In the genomic region with DNA sequence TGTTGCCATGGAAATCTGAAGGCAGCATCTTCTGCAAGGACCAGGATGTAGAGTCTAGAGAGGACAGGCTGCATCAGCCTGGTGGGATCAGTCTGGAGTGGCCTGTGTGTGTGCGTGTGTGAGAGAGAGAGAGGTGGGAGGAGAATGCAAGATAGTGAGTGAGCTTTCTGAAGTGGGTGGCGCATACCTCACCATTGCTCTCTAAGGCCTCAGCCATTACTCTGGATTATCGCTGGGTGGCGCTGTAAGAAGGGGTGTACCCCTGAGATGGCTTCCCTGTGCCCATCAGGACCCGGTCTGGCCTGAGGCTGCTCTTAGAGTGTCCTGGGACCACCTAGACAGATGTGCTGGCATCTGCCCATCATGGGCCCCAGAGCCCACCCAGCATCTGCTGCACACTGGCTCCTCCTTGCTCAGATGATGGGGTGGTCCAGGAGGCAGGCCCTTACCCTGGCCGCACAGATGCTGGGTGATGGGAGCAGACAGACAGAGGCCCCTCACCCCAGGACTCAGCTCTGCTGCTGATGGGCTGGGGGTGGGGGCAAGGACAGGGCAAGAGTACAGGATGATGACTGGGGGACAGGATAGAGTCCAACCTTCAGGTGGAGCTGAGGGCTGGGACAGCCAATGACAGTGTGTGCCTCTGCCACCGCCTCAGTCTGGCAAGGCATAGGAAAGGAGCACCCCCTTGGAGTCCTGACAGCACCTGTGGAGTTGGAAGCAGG, we compare ENCODE assay signal across 14 cellular contexts. TPM values are rescaled to one million over a fixed set of nuclear protein-coding genes. Genes with fewer than 3 reads are reported as not detected.
DNase-seq lines count a peak whose midpoint lies in the region; ATAC-seq and TF ChIP-seq lines count a peak whose summit lies in the region.
"Had no signal": no experiment of that assay in that cellular context is flagged by ENCODE, and none has a peak within 500 bp of the region (broad histone marks: within the 10 kb centered on the region; RNA-seq: fewer than 3 reads in every experiment).

No MANE protein-coding gene starts in this region.

- no peak overlapping the region for H3K4me3 Mint-ChIP-seq in activated CD8-positive, alpha-beta memory T cell treated with anti-CD3 and anti-CD28 coated beads, Interleukin-2, amount 10 ng/mL, durations not matched to agents 7 days and 5 days
- no peak overlapping the region for H3K4me3 Mint-ChIP-seq in stimulated activated memory B cell treated with anti-CD40 and anti-IgM and Interleukin-4, amounts not matched to agents 10 μg/mL and 1 μg/mL and 100 μg/mL, for 72 hours
- H3K4me3 Mint-ChIP-seq: memory B cell had no signal

- H3K4me3 ChIP-seq in WERI-Rb-1 (ENCODE audit: low read depth, low read length) (no peak overlapping the region), dorsolateral prefrontal cortex (no peak overlapping the region)
- H3K4me3 ChIP-seq: heart right ventricle, prostate gland had no signal

- peaks cover 5% of the 10 kb centered on the region for H3K4me1 Mint-ChIP-seq in activated CD8-positive, alpha-beta memory T cell treated with anti-CD3 and anti-CD28 coated beads, Interleukin-2, amount 10 ng/mL, durations not matched to agents 7 days and 5 days
- no peaks in the 10 kb centered on the region for H3K4me1 Mint-ChIP-seq in stimulated activated memory B cell treated with anti-CD40 and anti-IgM and Interleukin-4, amounts not matched to agents 10 μg/mL and 1 μg/mL and 100 μg/mL, for 72 hours
- H3K4me1 Mint-ChIP-seq: memory B cell had no signal

- DNase-seq in activated CD8-positive, alpha-beta memory T cell treated with anti-CD3 and anti-CD28 coated beads, Interleukin-2, amount 10 ng/mL, durations not matched to agents 7 days and 5 days, result peak; percentile 31
- DNase-seq in activated CD8-positive, alpha-beta memory T cell treated with anti-CD3 and anti-CD28 coated beads for 24 hours, result no peak
- no peak for DNase-seq in WERI-Rb-1
- peak; percentile 72 for DNase-seq in iPS-NIHi11 (ENCODE audit: low spot score)
- DNase-seq in NCI-H2227 (lab: John Stamatoyannopoulos, UW; ENCODE audit: unreplicated experiment), result no peak
- DNase-seq in activated CD4-positive, alpha-beta T cell treated with anti-CD3 and anti-CD28 coated beads, Interleukin-2, amount 50 U/mL, for 48 hours, result no peak
- DNase-seq in dorsolateral prefrontal cortex, result no peak
- DNase-seq: EL; heart right ventricle; NCI-H146; NK-92 treated with Interleukin-12 subunit alpha and Interleukin-12 subunit beta, amount 100 ng/mL, for 24 hours had no signal

- TF ChIP-seq CTCF in WERI-Rb-1 (IDR thresholded peaks at IDR 0.05; ENCODE audit: low read depth, low read length), result peak; percentile 47
- peak in 10 of 56 donors; percentile 5 to 34 (median 22) for TF ChIP-seq CTCF in dorsolateral prefrontal cortex (IDR thresholded peaks at IDR 0.05 in 54 of 56, conservative IDR thresholded peaks at IDR 0.05 in 2 of 56; ENCODE audit: low read depth in 1 of 56, partially characterized antibody in 56 of 56)

- intact Hi-C loops in dorsolateral prefrontal cortex (cut with DNase I), result no loop called here

- no peaks in the 10 kb centered on the region for H3K9me3 ChIP-seq in WERI-Rb-1 (ENCODE audit: severe bottlenecking)
- H3K9me3 ChIP-seq: heart right ventricle, prostate gland had no signal

- CTCF ChIA-PET in activated CD8-positive, alpha-beta memory T cell treated with anti-CD3 and anti-CD28 coated beads, Interleukin-2, amount 10 ng/mL, durations not matched to agents 7 days and 5 days (lab: Charles Lee), result no interaction called here

- no peak overlapping the region for H3K27ac Mint-ChIP-seq in activated CD8-positive, alpha-beta memory T cell treated with anti-CD3 and anti-CD28 coated beads, Interleukin-2, amount 10 ng/mL, durations not matched to agents 7 days and 5 days
- H3K27ac Mint-ChIP-seq in stimulated activated memory B cell treated with anti-CD40 and anti-IgM and Interleukin-4, amounts not matched to agents 10 μg/mL and 1 μg/mL and 100 μg/mL, for 72 hours, result no peak overlapping the region
- H3K27ac Mint-ChIP-seq: memory B cell had no signal

- H3K36me3 ChIP-seq in WERI-Rb-1, result no peaks in the 10 kb centered on the region
- H3K36me3 ChIP-seq: heart right ventricle, prostate gland had no signal

- ATAC-seq in activated CD8-positive, alpha-beta memory T cell treated with anti-CD3 and anti-CD28 coated beads, Interleukin-2, amount 10 ng/mL, durations not matched to agents 7 days and 5 days, result no peak
- ATAC-seq in stimulated activated memory B cell treated with anti-CD40 and anti-IgM and Interleukin-4, amounts not matched to agents 10 μg/mL and 1 μg/mL and 100 μg/mL, for 72 hours, result peak; percentile 28

- H3K27ac ChIP-seq in WERI-Rb-1 (no peak overlapping the region), dorsolateral prefrontal cortex (peak overlapping the region in 2 of 59 donors; percentile 14 to 18)
- H3K27ac ChIP-seq: heart right ventricle, prostate gland had no signal

- no peaks in the 10 kb centered on the region for H3K9me3 Mint-ChIP-seq in activated CD8-positive, alpha-beta memory T cell treated with anti-CD3 and anti-CD28 coated beads, Interleukin-2, amount 10 ng/mL, durations not matched to agents 7 days and 5 days (ENCODE audit: low read depth)
- no peaks in the 10 kb centered on the region for H3K9me3 Mint-ChIP-seq in stimulated activated memory B cell treated with anti-CD40 and anti-IgM and Interleukin-4, amounts not matched to agents 10 μg/mL and 1 μg/mL and 100 μg/mL, for 72 hours
- H3K9me3 Mint-ChIP-seq: memory B cell had no signal

- H3K36me3 Mint-ChIP-seq in activated CD8-positive, alpha-beta memory T cell treated with anti-CD3 and anti-CD28 coated beads, Interleukin-2, amount 10 ng/mL, durations not matched to agents 7 days and 5 days, result no peaks in the 10 kb centered on the region
- no peaks in the 10 kb centered on the region for H3K36me3 Mint-ChIP-seq in stimulated activated memory B cell treated with anti-CD40 and anti-IgM and Interleukin-4, amounts not matched to agents 10 μg/mL and 1 μg/mL and 100 μg/mL, for 72 hours

- H3K27me3 Mint-ChIP-seq in activated CD8-positive, alpha-beta memory T cell treated with anti-CD3 and anti-CD28 coated beads, Interleukin-2, amount 10 ng/mL, durations not matched to agents 7 days and 5 days, result peaks cover 7% of the 10 kb centered on the region
- H3K27me3 Mint-ChIP-seq in stimulated activated memory B cell treated with anti-CD40 and anti-IgM and Interleukin-4, amounts not matched to agents 10 μg/mL and 1 μg/mL and 100 μg/mL, for 72 hours, result peaks cover 39% of the 10 kb centered on the region

- no peaks in the 10 kb centered on the region for H3K27me3 ChIP-seq in WERI-Rb-1 (ENCODE audit: insufficient read depth, low read depth, severe bottlenecking)
- H3K27me3 ChIP-seq in dorsolateral prefrontal cortex, result no peaks in the 10 kb centered on the region
- H3K27me3 ChIP-seq: heart right ventricle had no signal

RNA-seq across cellular contexts. Expression of gene TUB, which starts 25.7 kb away (rescaled TPM):
- under 1 TPM; 0.07 to 0.09 TPM for total RNA-seq in activated CD8-positive, alpha-beta memory T cell treated with anti-CD3 and anti-CD28 coated beads, Interleukin-2, amount 10 ng/mL, durations not matched to agents 7 days and 5 days
- total RNA-seq in dorsolateral prefrontal cortex, result 100 to 1,000 TPM in 2 of 120 experiments, 10 to 100 TPM in 118; 24.6 to 104 (median 74.6) TPM

Comparison
In these comparisons a context has a peak if more than half of its experiments do, and no peak if none do; other contexts are left out.
1. DNase-seq: peak in activated CD8-positive, alpha-beta memory T cell treated with anti-CD3 and anti-CD28 coated beads, Interleukin-2, amount 10 ng/mL, durations not matched to agents 7 days and 5 days (single experiment) and iPS-NIHi11 (single experiment); none in activated CD8-positive, alpha-beta memory T cell treated with anti-CD3 and anti-CD28 coated beads for 24 hours (single experiment), WERI-Rb-1 (single experiment), NCI-H2227 (single experiment), activated CD4-positive, alpha-beta T cell treated with anti-CD3 and anti-CD28 coated beads, Interleukin-2, amount 50 U/mL, for 48 hours (0 of 2) and dorsolateral prefrontal cortex (0 of 10).
2. RNA of gene TUB, which starts 25.7 kb away (total RNA-seq): 24.6 to 104 TPM in dorsolateral prefrontal cortex; 0.07 to 0.09 TPM in activated CD8-positive, alpha-beta memory T cell treated with anti-CD3 and anti-CD28 coated beads, Interleukin-2, amount 10 ng/mL, durations not matched to agents 7 days and 5 days; every median in the first group is over 10 times any median in the second.